Comparison of ENCODE assay signal across 1 cellular context in genomic region chr12:51898937-51899336, GRCh38.
TF ChIP-seq lines count a peak whose summit lies in the region.

No MANE protein-coding gene starts in this region.

TF ChIP-seq in endothelial cell of umbilical vein, 7 proteins besides CTCF, POLR2A, EP300 and RAD21:
- peak; percentile 40 for TF ChIP-seq GATA2 (IDR thresholded peaks at IDR 0.05; ENCODE audit: insufficient read depth, insufficient read length, low read depth, low read length)
- no peak for TF ChIP-seq MYC (IDR thresholded peaks at IDR 0.05; ENCODE audit: low read depth, low read length)
- peak; percentile 46 for TF ChIP-seq MAX (IDR thresholded peaks at IDR 0.05; ENCODE audit: insufficient read depth, insufficient read length)
- TF ChIP-seq JUN (IDR thresholded peaks at IDR 0.05; ENCODE audit: borderline replicate concordance, insufficient read depth, insufficient read length, low read depth), result no peak
- TF ChIP-seq FOS (IDR thresholded peaks at IDR 0.05; ENCODE audit: borderline replicate concordance, insufficient read depth, low read length), result peak; percentile 36
- no peak for TF ChIP-seq EZH2 (IDR thresholded peaks at IDR 0.05; ENCODE audit: borderline replicate concordance, low read depth, low read length, severe bottlenecking)
- peak; percentile 73 for TF ChIP-seq POLR2AphosphoS5 (IDR thresholded peaks at IDR 0.05; ENCODE audit: insufficient read depth, low read depth, low read length)
